Comparison of ENCODE assay signal across 12 cellular contexts in the genomic region with DNA sequence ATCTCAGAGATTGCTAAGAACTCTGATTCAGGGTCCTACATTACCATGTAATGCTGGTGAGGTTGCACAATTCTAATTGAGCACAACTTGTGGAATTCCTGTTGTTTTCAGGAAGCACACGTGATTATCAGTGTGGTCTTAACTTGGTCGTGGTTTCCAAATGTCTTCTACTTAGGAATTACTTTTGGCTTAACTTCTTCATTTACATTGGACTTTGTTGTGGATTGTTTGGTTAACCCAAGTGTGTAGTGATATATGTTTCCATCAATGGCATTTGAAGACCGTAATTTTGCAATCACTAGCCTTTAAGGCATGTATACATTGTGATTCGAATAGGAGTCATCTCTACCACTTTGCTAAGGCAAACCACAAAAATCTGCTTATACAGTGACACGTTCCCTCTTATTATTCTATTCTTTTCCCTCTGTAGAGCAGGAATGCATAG.
DNase-seq lines count a peak whose midpoint lies in the region; ATAC-seq, FAIRE-seq and TF ChIP-seq lines count a peak whose summit lies in the region.
"Had no signal": no experiment of that assay in that cellular context is flagged by ENCODE, and none has a peak within 500 bp of the region (broad histone marks: within the 10 kb centered on the region; RNA-seq: fewer than 3 reads in every experiment).

No MANE protein-coding gene starts in this region.

- H3K4me2 ChIP-seq in IMR-90 (ENCODE audit: low read depth, low read length), result no peak overlapping the region

- ATAC-seq in IMR-90 (ENCODE audit: low read depth) (peak; percentile 59), foreskin keratinocyte (peak; percentile 80)

- H3K27ac ChIP-seq in IMR-90 (ENCODE audit: insufficient read depth, low read length) (no peak overlapping the region), foreskin keratinocyte (no peak overlapping the region)

- in situ Hi-C loops in IMR-90 (cut with MboI; ENCODE audit: low sequenced_read_pairs), result no loop called here

- H3K9me3 ChIP-seq in IMR-90 (ENCODE audit: control insufficient read depth, insufficient read depth, low read length), result no peaks in the 10 kb centered on the region

- TF ChIP-seq RAD21 in IMR-90 (IDR thresholded peaks at IDR 0.05; ENCODE audit: low read length), result no peak

- H3K4ac ChIP-seq in IMR-90 (ENCODE audit: low read depth, low read length), result peak overlapping the region; percentile 53; the same call in 1 of the 2 replicates

- no peak overlapping the region; the same call in 1 of the 2 replicates for H3K18ac ChIP-seq in IMR-90 (ENCODE audit: low read depth, low read length)

- H4K5ac ChIP-seq in IMR-90 (ENCODE audit: low read depth, low read length), result no peak overlapping the region

- no peak for TF ChIP-seq POLR2A in IMR-90 (IDR thresholded peaks at IDR 0.05; ENCODE audit: low read depth, low read length)

- no peak overlapping the region for H2BK20ac ChIP-seq in IMR-90 (ENCODE audit: low read depth, low read length)

- intact Hi-C loops in IMR-90 (cut with micrococcal nuclease), result loop anchor here (1.0 to 10.0 kb wide), 12 partner anchors 52 to 756 kb away; no protein-coding TSS in a partner anchor

- H2BK15ac ChIP-seq in IMR-90 (ENCODE audit: low read depth, low read length), result no peak overlapping the region

- TF ChIP-seq CTCF in AG10803 (conservative IDR thresholded peaks at IDR 0.05; ENCODE audit: low read length) (no peak), IMR-90 (conservative IDR thresholded peaks at IDR 0.05; ENCODE audit: low read depth, low read length) (no peak), foreskin keratinocyte (conservative IDR thresholded peaks at IDR 0.05) (no peak), GM20000 (IDR thresholded peaks at IDR 0.05; ENCODE audit: extremely low read depth, missing control alignments) (no peak)

- no peak overlapping the region for H4K91ac ChIP-seq in IMR-90 (ENCODE audit: insufficient read depth, low read depth, low read length)

- no peaks in the 10 kb centered on the region for H4K20me1 ChIP-seq in IMR-90 (ENCODE audit: insufficient read depth, low read length)

- CTCF ChIA-PET in IMR-90 (lab: Yijun Ruan, JAX), result interaction anchor here (0.6 to 1.0 kb wide), 2 partner anchors 20 to 329 kb away, joined by 3 to 5 read pairs; no protein-coding TSS in a partner anchor

- H3K9me1 ChIP-seq in IMR-90 (ENCODE audit: insufficient read depth, low read length), result peaks cover 10% of the 10 kb centered on the region

- peaks cover 31% of the 10 kb centered on the region for H3K4me1 ChIP-seq in IMR-90 (ENCODE audit: control insufficient read depth, insufficient read depth, low read length)
- H3K4me1 ChIP-seq in foreskin keratinocyte, result peaks cover 58% of the 10 kb centered on the region

- no peak overlapping the region for H2AK5ac ChIP-seq in IMR-90 (ENCODE audit: low read depth, low read length)

- peak overlapping the region in 1 of 2 experiments; percentile 98; a peak in 1 of 4 replicates for H4K8ac ChIP-seq in IMR-90 (ENCODE audit: low read depth in 2 of 2, low read length in 2 of 2)

- dilution Hi-C loops in IMR-90 (cut with HindIII; ENCODE audit: low sequenced_read_pairs, unreplicated experiment), result no loop called here

- H3K14ac ChIP-seq in IMR-90 (replicated peaks; ENCODE audit: low read depth, low read length), result no peak overlapping the region

- H3K27me3 ChIP-seq in IMR-90 (ENCODE audit: control insufficient read depth, insufficient read depth, low read length), result no peaks in the 10 kb centered on the region
- no peaks in the 10 kb centered on the region for H3K27me3 ChIP-seq in foreskin keratinocyte

- BruUV-seq in IMR-90 (replicated peaks; lab: Mats Ljungman, UMichigan), result no TSS peak

- peak; percentile 94 for DNase-seq in AG10803 (ENCODE audit: low read depth)
- peak; percentile 99 for DNase-seq in IMR-90
- peak; percentile 99 to 100 for DNase-seq in foreskin keratinocyte
- DNase-seq in superior temporal gyrus (ENCODE audit: extremely low spot score), result no peak
- no peak for DNase-seq in activated CD4-positive, alpha-beta T cell treated with anti-CD3 and anti-CD28 coated beads, Interleukin-2, amount 50 U/mL, for 48 hours
- DNase-seq in GOT3 (lab: John Stamatoyannopoulos, UW), result no peak
- no peak for DNase-seq in GM20000 (ENCODE audit: low spot score)
- DNase-seq: CD4-positive, alpha-beta memory T cell; NCI-H2081 treated with DMSO at 0.1 percent for 48 hours; stimulated activated CD8-positive, alpha-beta memory T cell treated with anti-CD3 and anti-CD28 coated beads, Interleukin-4, amount 100 ng/mL, for 48 hours had no signal

- POLR2A ChIA-PET in IMR-90 (lab: Charles Lee; ENCODE audit: unreplicated experiment), result interaction anchor here (0.6 to 0.7 kb wide), 2 partner anchors 57 to 119 kb away, joined by 4 read pairs; no protein-coding TSS in a partner anchor

- no peak overlapping the region for H2AK9ac ChIP-seq in IMR-90 (replicated peaks; ENCODE audit: low read depth, low read length, poor library complexity)

- peak overlapping the region; percentile 100 for H2BK120ac ChIP-seq in IMR-90 (ENCODE audit: low read depth, low read length)

- no peak overlapping the region for H3K9ac ChIP-seq in IMR-90 (ENCODE audit: low read depth, low read length)

- H3K36me3 ChIP-seq in IMR-90 (ENCODE audit: control insufficient read depth, insufficient read depth, low read length), result no peaks in the 10 kb centered on the region

- no peak overlapping the region; the same call in none of the 2 replicates for H3K56ac ChIP-seq in IMR-90 (ENCODE audit: extremely low read depth, insufficient read depth, low read length)

- peaks cover 9 to 22% of the 10 kb centered on the region in 2 experiments for H3K79me1 ChIP-seq in IMR-90 (ENCODE audit: low read depth in 1 of 2, low read length in 2 of 2)

- H3K4me3 ChIP-seq in AG10803 (ENCODE audit: low read length), result no peak overlapping the region
- no peak overlapping the region for H3K4me3 ChIP-seq in IMR-90 (ENCODE audit: insufficient read depth, low read depth, low read length)

- 0% methylated on average over 1 of the region's 5 CpGs; no CpG with 5 or more reads in 1 of the 2 experiments for WGBS in IMR-90 (ENCODE audit: extremely low coverage in 2 of 2, insufficient read length in 1 of 2), 2 experiments

- H2AFZ ChIP-seq in IMR-90 (replicated peaks; ENCODE audit: low read length, poor library complexity), result no peak overlapping the region

- no peak overlapping the region for H3K23ac ChIP-seq in IMR-90 (ENCODE audit: low read depth, low read length)

- FAIRE-seq in TTC549 (lab: Jason Lieb, UNC), result peak; percentile 50
- FAIRE-seq: islet of Langerhans had no signal

- peak overlapping the region; percentile 99 for H2BK5ac ChIP-seq in IMR-90 (ENCODE audit: low read depth, low read length, poor library complexity, severe bottlenecking)

TF ChIP-seq in IMR-90, 13 proteins besides CTCF, POLR2A, EP300 and RAD21:
- TF ChIP-seq CEBPB (IDR thresholded peaks at IDR 0.05; ENCODE audit: low read depth, low read length) (peak; percentile 98), BHLHE40 (IDR thresholded peaks at IDR 0.05; ENCODE audit: low read depth, low read length) (peak; percentile 95), SMC3 (IDR thresholded peaks at IDR 0.05; ENCODE audit: low read depth, low read length) (peak; percentile 26; the same call in 1 of the 2 replicates), FOS (IDR thresholded peaks at IDR 0.05; ENCODE audit: low read depth, low read length) (no peak; the same call in 1 of the 2 replicates), MAFK (IDR thresholded peaks at IDR 0.05; ENCODE audit: low read depth, low read length) (0 out of 2 replicates have a peak, but pooled peaks have one; percentile 38), NFE2L2 (IDR thresholded peaks at IDR 0.05; ENCODE audit: low read depth, low read length) (0 out of 2 replicates have a peak, but pooled peaks have one; percentile 0)
- TF ChIP-seq, protein P1, sequence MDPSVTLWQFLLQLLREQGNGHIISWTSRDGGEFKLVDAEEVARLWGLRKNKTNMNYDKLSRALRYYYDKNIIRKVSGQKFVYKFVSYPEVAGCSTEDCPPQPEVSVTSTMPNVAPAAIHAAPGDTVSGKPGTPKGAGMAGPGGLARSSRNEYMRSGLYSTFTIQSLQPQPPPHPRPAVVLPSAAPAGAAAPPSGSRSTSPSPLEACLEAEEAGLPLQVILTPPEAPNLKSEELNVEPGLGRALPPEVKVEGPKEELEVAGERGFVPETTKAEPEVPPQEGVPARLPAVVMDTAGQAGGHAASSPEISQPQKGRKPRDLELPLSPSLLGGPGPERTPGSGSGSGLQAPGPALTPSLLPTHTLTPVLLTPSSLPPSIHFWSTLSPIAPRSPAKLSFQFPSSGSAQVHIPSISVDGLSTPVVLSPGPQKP (IDR thresholded peaks at IDR 0.05; ENCODE audit: borderline replicate concordance, low read depth, low read length), result no peak
- TF ChIP-seq, protein P2, sequence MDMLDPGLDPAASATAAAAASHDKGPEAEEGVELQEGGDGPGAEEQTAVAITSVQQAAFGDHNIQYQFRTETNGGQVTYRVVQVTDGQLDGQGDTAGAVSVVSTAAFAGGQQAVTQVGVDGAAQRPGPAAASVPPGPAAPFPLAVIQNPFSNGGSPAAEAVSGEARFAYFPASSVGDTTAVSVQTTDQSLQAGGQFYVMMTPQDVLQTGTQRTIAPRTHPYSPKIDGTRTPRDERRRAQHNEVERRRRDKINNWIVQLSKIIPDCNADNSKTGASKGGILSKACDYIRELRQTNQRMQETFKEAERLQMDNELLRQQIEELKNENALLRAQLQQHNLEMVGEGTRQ (IDR thresholded peaks at IDR 0.05; ENCODE audit: low read depth, low read length), result peak; percentile 89

Comparison
In these comparisons a context has a peak if more than half of its experiments do, and no peak if none do; other contexts are left out.
1. DNase-seq: peak in AG10803 (single experiment), IMR-90 (single experiment) and foreskin keratinocyte (2 of 2); none in superior temporal gyrus (single experiment), activated CD4-positive, alpha-beta T cell treated with anti-CD3 and anti-CD28 coated beads, Interleukin-2, amount 50 U/mL, for 48 hours (0 of 2), GOT3 (single experiment) and GM20000 (single experiment).